8 cellular contexts compared by ENCODE assay signal in genomic region chr12:103965255-103965589, GRCh38. TPM values are rescaled to one million over a fixed set of nuclear protein-coding genes. Genes with fewer than 3 reads are reported as not detected.
A peak's percentile ranks its signal among the peaks of the same experiment; 100 is the strongest.
DNase-seq lines count a peak whose midpoint lies in the region; ATAC-seq, FAIRE-seq and TF ChIP-seq lines count a peak whose summit lies in the region.

No MANE protein-coding gene starts in this region.

- H3K79me2 ChIP-seq in SU-DHL-6 (ENCODE audit: insufficient read depth, low read length): peaks cover 60% of the 10 kb centered on the region

- no peaks in the 10 kb centered on the region for H3K9me2 ChIP-seq in SU-DHL-6 (replicated peaks; ENCODE audit: insufficient read depth, low read length)

- peaks cover 17% of the 10 kb centered on the region for H3K4me1 ChIP-seq in rectal smooth muscle tissue (ENCODE audit: control insufficient read depth, insufficient read depth, low read length)

- peak overlapping the region; percentile 92 for H3K4me3 ChIP-seq in GM12864 (ENCODE audit: low read depth, low read length)
- peak overlapping the region; percentile 96 for H3K4me3 ChIP-seq in SU-DHL-6 (ENCODE audit: insufficient read depth, low read length, poor library complexity, severe bottlenecking)
- peak overlapping the region; percentile 86 for H3K4me3 ChIP-seq in rectal smooth muscle tissue (ENCODE audit: low read length)

- H3K9me3 ChIP-seq in SU-DHL-6 (ENCODE audit: insufficient read depth, low read length): no peaks in the 10 kb centered on the region

- DNase-seq in GM12864 (ENCODE audit: low read depth): no peak
- DNase-seq in fibroblast of peridontal ligament (ENCODE audit: extremely low read depth): peak; percentile 16
- DNase-seq in GM19239 (ENCODE audit: insufficient read length, low spot score): no peak
- DNase-seq in occipital lobe (lab: John Stamatoyannopoulos, UW): no peak

- H3K9ac ChIP-seq in SU-DHL-6 (ENCODE audit: low read length): peak overlapping the region; percentile 93
- peak overlapping the region; percentile 66 for H3K9ac ChIP-seq in rectal smooth muscle tissue (ENCODE audit: low read length)

- TF ChIP-seq CTCF in GM12864 (IDR thresholded peaks at IDR 0.05; ENCODE audit: low read depth, low read length, missing control alignments): no peak
- TF ChIP-seq CTCF in SU-DHL-6 (IDR thresholded peaks at IDR 0.05; ENCODE audit: insufficient read depth, low read length, poor library complexity, severe bottlenecking): no peak

- FAIRE-seq in GM19239 (lab: Jason Lieb, UNC): no peak

- H3K27me3 ChIP-seq in SU-DHL-6 (ENCODE audit: low read length) (no peaks in the 10 kb centered on the region), rectal smooth muscle tissue (ENCODE audit: control insufficient read depth, insufficient read depth, low read length) (no peaks in the 10 kb centered on the region)

- no peak for ATAC-seq in HG03439 (IDR thresholded peaks at IDR 0.05; ENCODE audit: unreplicated experiment)
- no peak for ATAC-seq in GM21786 (IDR thresholded peaks at IDR 0.05; ENCODE audit: unreplicated experiment)

- H3K36me3 ChIP-seq in SU-DHL-6 (ENCODE audit: low read length): 0 out of 2 replicates have a peak, but pooled peaks cover 3% of the 10 kb centered on the region
- H3K36me3 ChIP-seq in rectal smooth muscle tissue (ENCODE audit: control insufficient read depth, insufficient read depth, low read length): peaks cover 2% of the 10 kb centered on the region

- H3K4me2 ChIP-seq in SU-DHL-6 (ENCODE audit: low read depth, low read length, poor library complexity, severe bottlenecking): peak overlapping the region; percentile 77

- H4K20me1 ChIP-seq in SU-DHL-6 (ENCODE audit: low read depth, low read length): no peaks in the 10 kb centered on the region; the same call in 1 of the 2 replicates

- peak overlapping the region; percentile 79 for H2AFZ ChIP-seq in SU-DHL-6 (ENCODE audit: low read depth, low read length, severe bottlenecking)

- H3F3A ChIP-seq in SU-DHL-6 (ENCODE audit: insufficient read depth): peaks cover 3% of the 10 kb centered on the region; the same call in 1 of the 2 replicates

- H3K27ac ChIP-seq in SU-DHL-6 (ENCODE audit: low read depth, low read length): peak overlapping the region; percentile 53
- peak overlapping the region; percentile 95 for H3K27ac ChIP-seq in rectal smooth muscle tissue (ENCODE audit: low read depth, low read length)

RNA-seq across cellular contexts. Expression of gene TDG, which starts 0.5 kb away (rescaled TPM):
- total RNA-seq in occipital lobe: 61.1 TPM

RNA-seq across cellular contexts. Expression of gene HSP90B1, which starts 35.0 kb away (rescaled TPM):
- 131 TPM for total RNA-seq in occipital lobe
